Comparison of ENCODE assay signal across 8 cellular contexts in the genomic region with DNA sequence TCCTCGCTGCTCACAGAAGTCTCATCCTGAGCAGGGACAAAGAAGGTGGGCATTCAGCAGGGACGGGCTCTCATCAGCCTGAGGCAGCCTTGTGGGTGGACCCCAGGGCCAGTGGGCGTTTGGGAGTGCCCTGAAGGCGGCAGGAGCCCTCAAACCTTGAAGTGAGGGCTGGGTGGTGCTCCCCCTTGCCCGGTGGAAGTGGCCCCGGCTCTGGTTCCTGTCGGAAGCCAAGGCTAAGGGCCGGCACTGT.
DNase-seq lines count a peak whose midpoint lies in the region; ATAC-seq, FAIRE-seq and TF ChIP-seq lines count a peak whose summit lies in the region.

No MANE protein-coding gene starts in this region.

- no peak for FAIRE-seq in GM12891 (lab: Jason Lieb, UNC)

- ATAC-seq in body of pancreas (no peak), HG03521 (IDR thresholded peaks at IDR 0.05; ENCODE audit: unreplicated experiment) (no peak), GM21786 (IDR thresholded peaks at IDR 0.05; ENCODE audit: unreplicated experiment) (no peak)

- peak overlapping the region in 1 of 3 donors; percentile 69 for H3K9ac ChIP-seq in skeletal muscle tissue (ENCODE audit: low read depth in 1 of 3, low read length in 3 of 3)

- TF ChIP-seq POLR2A in GM12891 (IDR thresholded peaks at IDR 0.05; ENCODE audit: low read depth, low read length), result no peak
- no peak for TF ChIP-seq POLR2A in body of pancreas (IDR thresholded peaks at IDR 0.05)

- intact Hi-C loops in body of pancreas (cut with DNase I), result no loop called here

- H3K4me1 ChIP-seq in body of pancreas (peaks cover 76% of the 10 kb centered on the region), skeletal muscle tissue (ENCODE audit: control insufficient read depth in 3 of 3, insufficient read depth in 3 of 3, low read length in 3 of 3) (peaks cover 51 to 62% (median 60%) of the 10 kb centered on the region in 3 donors)

- H3K27me3 ChIP-seq in body of pancreas, result no peaks in the 10 kb centered on the region
- H3K27me3 ChIP-seq in layer of hippocampus (ENCODE audit: control insufficient read depth, insufficient read depth, low read length), result no peaks in the 10 kb centered on the region
- H3K27me3 ChIP-seq in skeletal muscle tissue (ENCODE audit: control insufficient read depth in 3 of 3, insufficient read depth in 3 of 3, low read length in 3 of 3), result peaks cover 0 to 6% (median 5%) of the 10 kb centered on the region in 3 donors

- H3K27ac ChIP-seq in body of pancreas, result peak overlapping the region; percentile 74 to 94 (median 82)
- H3K27ac ChIP-seq in layer of hippocampus (ENCODE audit: low read depth, low read length), result peak overlapping the region; percentile 66
- H3K27ac ChIP-seq in skeletal muscle tissue (ENCODE audit: low read depth, low read length), result peak overlapping the region; percentile 74

- 9% methylated on average over 8 of the region's 8 CpGs; no CpG with 5 or more reads in 1 of the 2 donors for WGBS in body of pancreas, 2 donors

- H3K36me3 ChIP-seq in body of pancreas (replicated peaks in 1 of 2; ENCODE audit: insufficient read depth in 1 of 2, low read depth in 2 of 2) (no peaks in the 10 kb centered on the region), skeletal muscle tissue (ENCODE audit: control insufficient read depth in 3 of 3, insufficient read depth in 3 of 3, low read length in 3 of 3) (no peaks in the 10 kb centered on the region)

- DNase-seq in GM12891 (ENCODE audit: insufficient read length, low spot score), result peak; percentile 20
- no peak for DNase-seq in body of pancreas
- no peak for DNase-seq in NCI-H345 (lab: John Stamatoyannopoulos, UW)
- DNase-seq in NCI-H1436 treated with DMSO at 0.1 percent for 48 hours (lab: John Stamatoyannopoulos, UW), result no peak

- H3K4me3 ChIP-seq in body of pancreas, result no peak overlapping the region
- peak overlapping the region; percentile 19 to 63 (median 51) for H3K4me3 ChIP-seq in skeletal muscle tissue (ENCODE audit: low read length in 3 of 3)

- no peaks in the 10 kb centered on the region for H3K9me3 ChIP-seq in body of pancreas
- H3K9me3 ChIP-seq in skeletal muscle tissue (ENCODE audit: control insufficient read depth in 3 of 3, low read length in 3 of 3), result no peaks in the 10 kb centered on the region

- TF ChIP-seq CTCF in body of pancreas (IDR thresholded peaks at IDR 0.05), result no peak

TF ChIP-seq in GM12891, 5 proteins besides CTCF, POLR2A, EP300 and RAD21:
- TF ChIP-seq SPI1 (IDR thresholded peaks at IDR 0.05; ENCODE audit: low read depth, low read length) (no peak), PAX5 (IDR thresholded peaks at IDR 0.05; ENCODE audit: insufficient read depth, low read length, severe bottlenecking) (no peak), POU2F2 (IDR thresholded peaks at IDR 0.05; ENCODE audit: low read depth, low read length) (no peak), TAF1 (IDR thresholded peaks at IDR 0.05; ENCODE audit: low read depth, low read length) (no peak), POLR2AphosphoS5 (IDR thresholded peaks at IDR 0.05; ENCODE audit: low read depth, low read length) (no peak)
TF ChIP-seq in GM12891: peak in this region for 0.

Comparison
In these comparisons a context has a peak if more than half of its experiments do, and no peak if none do; other contexts are left out.
1. H3K4me3 ChIP-seq: peak in skeletal muscle tissue (3 of 3); none in body of pancreas (0 of 2).
2. Peak in every context shown above with its lines, with median percentiles within 50 percentile points of each other: H3K27ac ChIP-seq.